ENCODE assay signal across 18 cellular contexts in genomic region chrX:124026529-124026928, GRCh38.
"Had no signal": no experiment of that assay in that cellular context is flagged by ENCODE, and none has a peak within 500 bp of the region (broad histone marks: within the 10 kb centered on the region; RNA-seq: fewer than 3 reads in every experiment).

No MANE protein-coding gene starts in this region.

- H3K36me3 ChIP-seq: sigmoid colon had no signal

- FAIRE-seq: keratinocyte, urothelium cell line had no signal

- DNase-seq: effector memory CD8-positive, alpha-beta T cell; esophagus squamous epithelium; foreskin fibroblast; glutamatergic neuron; left colon; mesendoderm; naive thymus-derived CD4-positive, alpha-beta T cell; nephron progenitor cell; posterior cingulate gyrus; sigmoid colon; stimulated activated CD4-positive, alpha-beta T cell treated with anti-CD3 and anti-CD28 coated beads, Interleukin-12 subunit alpha, Interleukin-12 subunit beta, amount 100 ng/mL, for 4 hours; stimulated activated naive CD4-positive, alpha-beta T cell treated with Interleukin-2 at 50 U/mL for 16 hours had no signal

- H3K4me1 ChIP-seq: esophagus squamous epithelium had no signal

- H3K27me3 Mint-ChIP-seq: dendritic cell treated with granulocyte-macrophage colony-stimulating factor and Interleukin-4, amounts not matched to agents 40 ng/mL and 50 ng/mL, for 4 days; effector memory CD8-positive, alpha-beta T cell; naive thymus-derived CD4-positive, alpha-beta T cell; type B pancreatic cell had no signal

- ATAC-seq: effector memory CD8-positive, alpha-beta T cell; gastroesophageal sphincter; left colon; naive thymus-derived CD4-positive, alpha-beta T cell had no signal

- H3K27ac Mint-ChIP-seq: dendritic cell treated with granulocyte-macrophage colony-stimulating factor and Interleukin-4, amounts not matched to agents 40 ng/mL and 50 ng/mL, for 4 days; effector memory CD8-positive, alpha-beta T cell; nephron progenitor cell; type B pancreatic cell had no signal

- H3K27me3 ChIP-seq: esophagus squamous epithelium, gastroesophageal sphincter, sigmoid colon had no signal

- H3K9me3 Mint-ChIP-seq: dendritic cell treated with granulocyte-macrophage colony-stimulating factor and Interleukin-4, amounts not matched to agents 40 ng/mL and 50 ng/mL, for 4 days; effector memory CD8-positive, alpha-beta T cell; naive thymus-derived CD4-positive, alpha-beta T cell; type B pancreatic cell had no signal

- H3K4me3 ChIP-seq: esophagus squamous epithelium, gastroesophageal sphincter, sigmoid colon, skin epidermis had no signal

- H3K4me3 Mint-ChIP-seq: dendritic cell treated with granulocyte-macrophage colony-stimulating factor and Interleukin-4, amounts not matched to agents 40 ng/mL and 50 ng/mL, for 4 days; effector memory CD8-positive, alpha-beta T cell; naive thymus-derived CD4-positive, alpha-beta T cell; nephron progenitor cell; type B pancreatic cell had no signal

- H3K9me3 ChIP-seq: esophagus squamous epithelium, gastroesophageal sphincter, sigmoid colon had no signal

- H3K4me1 Mint-ChIP-seq: nephron progenitor cell had no signal

- H3K27ac ChIP-seq: esophagus squamous epithelium, gastroesophageal sphincter, sigmoid colon, skin epidermis had no signal
